Comparison of ENCODE assay signal across 8 cellular contexts in the genomic region with DNA sequence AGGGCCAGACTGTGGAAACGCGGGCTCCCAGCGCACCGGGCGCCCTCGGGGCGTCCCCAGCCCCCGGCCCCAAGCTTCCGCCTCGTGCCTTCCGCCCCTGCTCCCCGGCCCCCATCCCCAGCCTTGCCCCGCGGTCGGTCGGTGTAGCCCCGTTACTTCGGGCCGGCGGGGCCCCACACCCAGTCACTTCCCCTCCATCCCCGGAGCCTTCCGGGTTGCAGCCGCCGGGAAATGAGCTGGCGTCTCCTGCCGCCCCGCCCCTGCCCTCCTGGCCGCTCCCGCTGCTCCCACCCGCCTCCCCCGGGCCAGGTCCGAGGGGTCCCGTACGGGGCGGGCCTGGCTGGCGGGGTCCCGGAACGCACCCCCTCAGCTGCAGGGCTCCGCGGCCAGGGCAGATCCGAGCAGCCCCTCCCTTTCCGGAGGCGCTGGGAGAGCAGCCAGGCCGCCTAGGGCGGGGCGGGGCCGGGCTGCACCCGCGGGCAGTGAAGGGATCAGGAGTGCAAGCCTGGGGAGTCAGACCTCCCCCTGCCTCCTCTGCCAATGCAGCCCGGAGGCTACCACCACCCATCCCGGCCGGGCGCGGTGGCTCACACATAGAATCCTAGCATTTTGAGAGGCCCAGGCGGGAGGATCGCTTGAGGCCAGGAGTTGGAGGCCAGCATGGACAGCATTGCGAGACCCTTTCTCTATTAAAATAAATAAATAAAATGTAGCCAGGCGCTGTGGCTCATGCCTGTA. TPM values are rescaled to one million over a fixed set of nuclear protein-coding genes. Genes with fewer than 3 reads are reported as not detected.
DNase-seq lines count a peak whose midpoint lies in the region; ATAC-seq and TF ChIP-seq lines count a peak whose summit lies in the region.

No MANE protein-coding gene starts in this region.

- no peak for TF ChIP-seq CTCF in progenitor cell of endocrine pancreas (IDR thresholded peaks at IDR 0.05; ENCODE audit: unreplicated experiment)

- DNase-seq in DMS53 treated with DMSO at 0.1 percent for 48 hours (lab: John Stamatoyannopoulos, UW; ENCODE audit: unreplicated experiment), result peak; percentile 52
- peak; percentile 80 for DNase-seq in HuH-7 (ENCODE audit: low spot score)
- DNase-seq in T follicular helper cell (ENCODE audit: low read depth), result peak; percentile 46
- peak; percentile 16 for DNase-seq in amniotic stem cell (lab: John Stamatoyannopoulos, UW)
- peak; percentile 92 for DNase-seq in left ventricle myocardium superior
- DNase-seq in progenitor cell of endocrine pancreas (ENCODE audit: low spot score, unreplicated experiment), result peak; percentile 29
- DNase-seq in DMS153 (lab: John Stamatoyannopoulos, UW), result no peak

- H3K36me3 Mint-ChIP-seq in progenitor cell of endocrine pancreas (ENCODE audit: insufficient read depth), result peaks cover 3% of the 10 kb centered on the region

- intact Hi-C loops in left ventricle myocardium superior (cut with micrococcal nuclease), result no loop called here

- H3K27me3 Mint-ChIP-seq in progenitor cell of endocrine pancreas, result peaks cover 3% of the 10 kb centered on the region

- H3K4me3 Mint-ChIP-seq in progenitor cell of endocrine pancreas (ENCODE audit: low read depth), result peak overlapping the region; percentile 61

- peak; percentile 34 for ATAC-seq in GM21381 (IDR thresholded peaks at IDR 0.05; ENCODE audit: unreplicated experiment)
- ATAC-seq in left ventricle myocardium superior, result peak; percentile 79

- H3K9me3 Mint-ChIP-seq in progenitor cell of endocrine pancreas (ENCODE audit: low read depth), result no peaks in the 10 kb centered on the region

- H3K4me1 Mint-ChIP-seq in progenitor cell of endocrine pancreas (ENCODE audit: low read depth), result peaks cover 8% of the 10 kb centered on the region

- H3K27ac Mint-ChIP-seq in progenitor cell of endocrine pancreas, result no peak overlapping the region

RNA-seq across cellular contexts. Expression of gene ARPC1B, which starts 0.7 kb away (rescaled TPM):
- total RNA-seq in left ventricle myocardium superior (38.7 TPM), progenitor cell of endocrine pancreas (27.5 and 28.2 TPM in 2 replicates)

RNA-seq across cellular contexts. Expression of gene PDAP1, which starts 33.2 kb away (rescaled TPM):
- total RNA-seq in left ventricle myocardium superior, result 97.2 TPM
- total RNA-seq in progenitor cell of endocrine pancreas, result 128 TPM in 2 replicates

RNA-seq across cellular contexts. Expression of gene BUD31, which starts 33.5 kb away (rescaled TPM):
- total RNA-seq in left ventricle myocardium superior, result 36.0 TPM
- 97.2 and 102 TPM in 2 replicates for total RNA-seq in progenitor cell of endocrine pancreas

RNA-seq across cellular contexts. Expression of gene ARPC1A, which starts 49.5 kb away (rescaled TPM):
- 161 TPM for total RNA-seq in left ventricle myocardium superior
- total RNA-seq in progenitor cell of endocrine pancreas, result 135 and 140 TPM in 2 replicates
